Comparison of ENCODE assay signal across 25 cellular contexts in the genomic region with DNA sequence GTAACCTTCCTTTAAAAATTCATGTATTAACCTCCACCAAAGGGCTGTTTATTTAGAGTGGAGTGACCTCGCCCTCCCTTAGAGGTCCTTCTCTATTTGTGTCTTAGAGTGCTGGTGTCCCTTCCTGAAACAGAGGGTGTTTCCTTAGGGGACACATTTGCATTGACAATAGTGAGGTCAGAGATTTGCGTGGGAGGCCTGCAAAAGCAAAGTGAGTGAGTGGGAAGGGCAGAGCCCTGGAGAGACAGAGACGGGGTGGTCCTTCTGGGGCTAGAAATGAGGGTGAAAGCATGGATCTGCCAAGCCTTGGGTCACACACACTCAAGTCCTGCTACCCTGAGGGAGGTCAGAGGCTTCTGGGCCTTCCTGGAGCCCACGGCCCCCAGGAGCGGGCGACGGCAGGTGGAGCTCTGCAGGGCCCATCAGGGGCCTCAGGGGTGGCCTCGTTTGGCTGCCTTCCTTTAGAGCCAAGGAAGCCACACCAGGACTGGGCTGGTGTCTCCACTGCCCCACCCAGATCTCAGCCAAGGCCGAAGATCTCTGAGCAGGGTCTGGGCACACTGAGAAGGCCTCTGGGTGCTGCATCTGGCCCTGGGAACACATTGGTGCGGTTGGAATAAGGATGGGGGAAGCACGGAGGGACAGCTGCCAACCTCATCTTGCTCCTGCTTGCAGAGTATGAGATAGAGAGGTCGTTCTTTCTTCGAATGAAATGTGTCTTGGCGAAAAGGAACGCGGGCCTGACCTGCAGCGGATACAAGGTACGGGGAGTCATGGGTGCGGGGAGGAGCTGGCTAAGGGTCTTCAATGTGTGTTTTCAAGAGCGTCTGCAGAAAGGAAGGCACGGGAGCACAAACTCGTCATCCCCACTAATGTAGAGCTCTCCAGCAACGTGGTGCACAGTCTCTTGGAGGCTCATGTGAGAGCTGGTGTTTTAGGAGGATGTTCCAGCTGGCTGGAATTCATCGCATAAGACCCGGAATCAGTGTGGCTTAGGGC. TPM values are rescaled to one million over a fixed set of nuclear protein-coding genes. Genes with fewer than 3 reads are reported as not detected.
DNase-seq lines count a peak whose midpoint lies in the region; ATAC-seq, FAIRE-seq and TF ChIP-seq lines count a peak whose summit lies in the region.
"Had no signal": no experiment of that assay in that cellular context is flagged by ENCODE, and none has a peak within 500 bp of the region (broad histone marks: within the 10 kb centered on the region; RNA-seq: fewer than 3 reads in every experiment).

No MANE protein-coding gene starts in this region.

- in situ Hi-C loops in K562 (cut with MboI), result no loop called here

- no peak for TF ChIP-seq CTCF in K562 (IDR thresholded peaks at IDR 0.05 in 2 of 3, conservative IDR thresholded peaks at IDR 0.05 in 1 of 3; ENCODE audit: insufficient read depth in 2 of 3, low read depth in 1 of 3, low read length in 3 of 3)
- TF ChIP-seq CTCF in osteoblast (IDR thresholded peaks at IDR 0.05; ENCODE audit: extremely low read depth, low read depth, low read length), result no peak
- no peak for TF ChIP-seq CTCF in suprapubic skin (IDR thresholded peaks at IDR 0.05)
- TF ChIP-seq CTCF in tibial nerve (IDR thresholded peaks at IDR 0.05), result no peak

- no peak for TF ChIP-seq EP300 in K562 (IDR thresholded peaks at IDR 0.05; ENCODE audit: low read length)
- no peak for TF ChIP-seq EP300 in suprapubic skin (IDR thresholded peaks at IDR 0.05)
- TF ChIP-seq EP300 in tibial nerve (IDR thresholded peaks at IDR 0.05), result no peak

- intact Hi-C loops in K562 (cut with micrococcal nuclease), result no loop called here

- no peaks in the 10 kb centered on the region for H4K20me1 ChIP-seq in K562 (replicated peaks; ENCODE audit: control insufficient read depth, insufficient read depth, low read length)
- no peaks in the 10 kb centered on the region for H4K20me1 ChIP-seq in osteoblast (ENCODE audit: insufficient read depth, low read length)

- POLR2A ChIA-PET in K562 (lab: Yijun Ruan, JAX), result interaction anchor here (0.6 to 1.2 kb wide), 9 partner anchors 12 to 193 kb away, joined by 3 to 6 read pairs (median 3); no protein-coding TSS in a partner anchor

- no peak for ATAC-seq in K562
- no peak for ATAC-seq in HG03469 (IDR thresholded peaks at IDR 0.05; ENCODE audit: unreplicated experiment)
- ATAC-seq: Panc1 had no signal

- DNase-seq in activated effector memory CD4-positive, alpha-beta T cell treated with anti-CD3 and anti-CD28 coated beads, Interleukin-2, amount 50 U/mL, for 16 hours, result peak; percentile 41
- no peak for DNase-seq in activated effector memory CD4-positive, alpha-beta T cell treated with Interleukin-2 at 50 U/mL for 16 hours
- DNase-seq in K562 (ENCODE audit: extremely low read depth in 1 of 4, low spot score in 3 of 4), result no peak
- peak; percentile 64 for DNase-seq in osteoblast (ENCODE audit: insufficient read length, low spot score, missing footprints)
- peak; percentile 36 to 58 for DNase-seq in suprapubic skin (ENCODE audit: low spot score in 2 of 2)
- DNase-seq in mucosa of gallbladder (ENCODE audit: low spot score), result no peak
- no peak for DNase-seq in tibial nerve (ENCODE audit: low spot score in 2 of 2)
- DNase-seq: ACHN, AML-193, DMS53, GDM1, MM.1S, NCI-H1092, NCI-H1436 treated with DMSO at 0.1 percent for 48 hours, NCI-H1930, NCI-H226, NCI-H524 treated with DMSO at 0.1 percent for 48 hours, NCI-H82 had no signal

- H3K9me1 ChIP-seq in K562 (ENCODE audit: control insufficient read depth, insufficient read depth, low read length), result no peaks in the 10 kb centered on the region

- H3K9ac ChIP-seq in K562 (ENCODE audit: insufficient read depth in 1 of 2, low read depth in 2 of 2, low read length in 2 of 2), result no peak overlapping the region

- H3K9me3 ChIP-seq in K562 (replicated peaks; ENCODE audit: control insufficient read depth, insufficient read depth, low read depth, low read length), result no peaks in the 10 kb centered on the region
- H3K9me3 ChIP-seq in osteoblast (ENCODE audit: low read depth, low read length), result no peaks in the 10 kb centered on the region
- no peaks in the 10 kb centered on the region for H3K9me3 ChIP-seq in suprapubic skin
- no peaks in the 10 kb centered on the region for H3K9me3 ChIP-seq in tibial nerve
- H3K9me3 ChIP-seq: SJSA1 had no signal

- H3K79me2 ChIP-seq in K562 (ENCODE audit: control insufficient read depth, insufficient read depth, low read length), result no peaks in the 10 kb centered on the region
- no peaks in the 10 kb centered on the region for H3K79me2 ChIP-seq in osteoblast (ENCODE audit: insufficient read depth, low read length)

- 6% methylated on average over 25 of the region's 25 CpGs for WGBS in K562 (ENCODE audit: insufficient coverage, low coverage, missing lambda C conversion rate)
- WGBS in suprapubic skin, result 90% methylated on average over 22 of the region's 25 CpGs
- 87 to 90% methylated on average over 21 to 25 of the region's 25 CpGs for WGBS in tibial nerve, 2 donors

- H3K4me3 ChIP-seq in K562, result no peak overlapping the region
- H3K4me3 ChIP-seq in osteoblast (ENCODE audit: insufficient read depth, low read length), result no peak overlapping the region
- H3K4me3 ChIP-seq in suprapubic skin, result no peak overlapping the region
- no peak overlapping the region for H3K4me3 ChIP-seq in tibial nerve
- H3K4me3 ChIP-seq: SJSA1 had no signal

- CTCF ChIA-PET in K562 (lab: Yijun Ruan, JAX; ENCODE audit: low intra/inter-chr PET ratio), result no interaction called here

- H3K36me3 ChIP-seq in K562 (ENCODE audit: control insufficient read depth, insufficient read depth, low read length), result no peaks in the 10 kb centered on the region
- H3K36me3 ChIP-seq in osteoblast (ENCODE audit: insufficient read depth, low read length), result no peaks in the 10 kb centered on the region
- H3K36me3 ChIP-seq in suprapubic skin, result no peaks in the 10 kb centered on the region
- H3K36me3 ChIP-seq in tibial nerve, result no peaks in the 10 kb centered on the region
- H3K36me3 ChIP-seq: SJSA1 had no signal

- FAIRE-seq in K562 (lab: Jason Lieb, UNC), result no peak
- FAIRE-seq: D721Med, H1 had no signal

- TF ChIP-seq RAD21 in K562 (CRISPR knock-in tag; conservative IDR thresholded peaks at IDR 0.05 in 1 of 2, IDR thresholded peaks at IDR 0.05 in 1 of 2), result no peak

- H3K4me2 ChIP-seq in K562 (ENCODE audit: insufficient read depth, low read length) (no peak overlapping the region), osteoblast (ENCODE audit: insufficient read depth, low read length) (no peak overlapping the region)

- peaks cover 5 to 13% of the 10 kb centered on the region in 2 experiments; a peak in 4 of 5 replicates for H3K4me1 ChIP-seq in K562 (replicated peaks in 1 of 2; ENCODE audit: control insufficient read depth in 2 of 2, insufficient read depth in 2 of 2, low read length in 2 of 2)
- no peaks in the 10 kb centered on the region for H3K4me1 ChIP-seq in osteoblast (ENCODE audit: insufficient read depth, low read length)
- H3K4me1 ChIP-seq in suprapubic skin, result peaks cover 10% of the 10 kb centered on the region
- H3K4me1 ChIP-seq in tibial nerve, result peaks cover 0 to 11% (median 0%) of the 10 kb centered on the region in 4 donors
- H3K4me1 ChIP-seq: SJSA1 had no signal

- no TSS peak for BruUV-seq in K562 (replicated peaks; lab: Mats Ljungman, UMichigan)

- no peak overlapping the region for H3K27ac ChIP-seq in K562 (ENCODE audit: extremely low read depth, low read depth, low read length)
- no peak overlapping the region for H3K27ac ChIP-seq in osteoblast (ENCODE audit: low read depth, low read length)
- H3K27ac ChIP-seq in suprapubic skin, result no peak overlapping the region
- no peak overlapping the region for H3K27ac ChIP-seq in tibial nerve
- H3K27ac ChIP-seq: 22Rv1, C4-2B, SJSA1 had no signal

- peak overlapping the region; percentile 28; the same call in 1 of the 2 replicates for H2AFZ ChIP-seq in K562 (ENCODE audit: low read depth, low read length)
- H2AFZ ChIP-seq in osteoblast (ENCODE audit: low read length), result no peak overlapping the region

- H3K27me3 ChIP-seq in K562 (ENCODE audit: control insufficient read depth in 2 of 2, insufficient read depth in 2 of 2, low read length in 2 of 2) (peaks cover 44 to 73% of the 10 kb centered on the region in 2 experiments), osteoblast (ENCODE audit: insufficient read depth, low read length) (no peaks in the 10 kb centered on the region), suprapubic skin (peaks cover 19% of the 10 kb centered on the region), tibial nerve (peaks cover 0 to under 1% of the 10 kb centered on the region in 2 donors)
- H3K27me3 ChIP-seq: SJSA1 had no signal

- no peak for TF ChIP-seq POLR2A in K562 (conservative IDR thresholded peaks at IDR 0.05)
- TF ChIP-seq POLR2A in suprapubic skin (IDR thresholded peaks at IDR 0.05), result no peak
- TF ChIP-seq POLR2A in tibial nerve (IDR thresholded peaks at IDR 0.05), result no peak

TF ChIP-seq in K562, 482 proteins besides CTCF, POLR2A, EP300 and RAD21:
- TF ChIP-seq EGR1 (conservative IDR thresholded peaks at IDR 0.05) (peak; percentile 38; the same call in 1 of the 2 replicates), KDM4B (IDR thresholded peaks at IDR 0.05; ENCODE audit: borderline replicate concordance in 2 of 2, low read depth in 1 of 2) (no peak)

RNA-seq across cellular contexts. Expression of a gene that starts 23.8 kb away (rescaled TPM):
- not detected in 2 replicates for total RNA-seq in K562 (2011; cell fraction: chromatin; rRNA removed; ENCODE audit: low replicate concordance)
- not detected in 2 replicates for total RNA-seq in K562 (2011; cell fraction: nucleolus; rRNA removed)
- total RNA-seq in K562 (2011; cell fraction: nucleoplasm; rRNA removed), result not detected in 2 replicates
- total RNA-seq in K562 (2014; rRNA removed) (not detected in 2 replicates), K562 (2014; rRNA removed; fragmentation: Illumina TruSeq; extraction: Trizol) (not detected in 2 replicates), K562 (2015; rRNA removed; fragmentation: Illumina TruSeq; extraction: Trizol) (not detected in 2 replicates), K562 (2021) (0.11 TPM in 2 replicates), osteoblast (2.7 and 3.6 TPM in 2 replicates), suprapubic skin (1 to 10 TPM in 1 of 4 donors, not detected in 3; 1.2 TPM), mucosa of gallbladder (0.14 TPM), tibial nerve (not detected)
- polyA plus RNA-seq in K562 (2011; rRNA removed) (not detected in 2 replicates), K562 (2014; fragmentation: Illumina TruSeq; extraction: Trizol) (not detected in 2 replicates), K562 (2014; fragmentation: Nextera tagmentation; extraction: Ambion mirVana) (under 1 TPM; 0.07 to 0.08 TPM), K562 (2014; rRNA removed) (not detected in 2 replicates)
- polyA plus RNA-seq in K562 (2011; cell fraction: cytosol; rRNA removed), result not detected in 2 replicates
- not detected in 2 replicates for polyA plus RNA-seq in K562 (2011; cell fraction: nucleus; rRNA removed)
- 0.14 and 0.35 TPM in 2 replicates for polyA plus RNA-seq in K562 (2012)
- polyA minus RNA-seq in K562 (2011; rRNA and poly(A)+ RNA removed), result not detected in 2 replicates
- not detected in 2 replicates for polyA minus RNA-seq in K562 (2011; cell fraction: cytosol; rRNA and poly(A)+ RNA removed)
- polyA minus RNA-seq in K562 (2011; cell fraction: nucleus; rRNA and poly(A)+ RNA removed), result not detected in 2 replicates

Comparison
In these comparisons a context has a peak if more than half of its experiments do, and no peak if none do; other contexts are left out.
1. DNase-seq: peak in activated effector memory CD4-positive, alpha-beta T cell treated with anti-CD3 and anti-CD28 coated beads, Interleukin-2, amount 50 U/mL, for 16 hours (single experiment), osteoblast (single experiment) and suprapubic skin (2 of 2); none in activated effector memory CD4-positive, alpha-beta T cell treated with Interleukin-2 at 50 U/mL for 16 hours (single experiment), K562 (0 of 4), mucosa of gallbladder (single experiment) and tibial nerve (0 of 2).